ENCODE assay signal across 17 cellular contexts in the genomic region with DNA sequence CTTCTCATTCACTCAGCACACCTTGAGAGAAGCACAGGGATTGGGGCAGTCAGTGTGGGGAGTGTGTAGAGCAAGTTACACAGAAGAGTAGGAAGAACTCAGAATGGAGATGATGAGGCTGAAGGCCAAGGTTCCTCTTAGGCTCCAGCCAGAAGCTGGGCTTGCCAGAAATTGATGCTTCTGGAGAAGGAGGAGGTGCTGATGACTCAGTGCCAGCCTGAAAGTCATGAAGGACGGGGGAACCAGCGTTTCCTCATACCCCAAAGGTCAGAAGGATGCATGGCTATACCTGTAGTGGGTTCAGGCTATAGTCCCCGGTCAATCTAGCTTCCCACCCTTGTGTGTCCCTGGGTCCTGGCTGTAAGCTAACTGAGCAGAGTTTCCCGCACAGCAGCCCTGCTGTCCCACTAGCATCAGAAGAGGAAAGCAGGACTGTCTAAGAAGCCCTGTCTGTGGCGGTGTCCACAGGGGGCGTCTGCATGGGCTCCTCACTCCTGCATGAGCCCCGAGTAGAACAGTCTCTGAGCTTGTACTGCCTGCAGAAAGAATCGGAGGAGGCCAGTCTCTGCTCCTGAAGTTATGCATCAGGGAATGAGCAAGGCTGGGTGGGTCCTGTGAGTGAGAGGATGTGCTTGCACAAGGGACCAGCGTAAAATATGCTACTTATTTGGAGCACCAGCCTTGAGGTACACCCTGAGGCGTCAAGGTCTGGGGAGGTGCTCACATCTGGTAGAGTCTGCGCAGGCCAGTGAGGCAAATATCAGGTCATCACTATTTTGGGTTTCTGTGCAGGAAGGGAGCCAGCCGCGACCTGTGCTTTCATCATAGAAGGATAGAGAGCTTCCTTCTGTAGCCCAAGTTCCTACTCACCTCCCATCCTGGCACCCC.
DNase-seq lines count a peak whose midpoint lies in the region; ATAC-seq and TF ChIP-seq lines count a peak whose summit lies in the region.
"Had no signal": no experiment of that assay in that cellular context is flagged by ENCODE, and none has a peak within 500 bp of the region (broad histone marks: within the 10 kb centered on the region; RNA-seq: fewer than 3 reads in every experiment).

No MANE protein-coding gene starts in this region.

- peaks cover 1% of the 10 kb centered on the region for H3K4me1 Mint-ChIP-seq in activated T-cell treated with anti-CD3 and anti-CD28 coated beads, Interleukin-2, amount 50 U/mL, for 24 hours (ENCODE audit: low read depth)
- no peaks in the 10 kb centered on the region for H3K4me1 Mint-ChIP-seq in activated T-cell treated with anti-CD3 and anti-CD28 coated beads, Interleukin-2, amount 50 U/mL, for 4 hours (ENCODE audit: low read depth)

- H3K36me3 ChIP-seq in suprapubic skin, result no peaks in the 10 kb centered on the region
- H3K36me3 ChIP-seq: tibial nerve had no signal

- no peaks in the 10 kb centered on the region for H3K36me3 Mint-ChIP-seq in activated T-cell treated with anti-CD3 and anti-CD28 coated beads, Interleukin-2, amount 50 U/mL, for 24 hours (ENCODE audit: low read depth)
- no peaks in the 10 kb centered on the region for H3K36me3 Mint-ChIP-seq in activated T-cell treated with anti-CD3 and anti-CD28 coated beads, Interleukin-2, amount 50 U/mL, for 4 hours (ENCODE audit: insufficient read depth)
- H3K36me3 Mint-ChIP-seq: immature natural killer cell, mesothelial cell of epicardium had no signal

- no peak overlapping the region for H3K27ac Mint-ChIP-seq in activated T-cell treated with anti-CD3 and anti-CD28 coated beads, Interleukin-2, amount 50 U/mL, for 24 hours
- H3K27ac Mint-ChIP-seq: activated naive CD8-positive, alpha-beta T cell treated with anti-CD3 and anti-CD28 coated beads, Interleukin-2, amount 50 U/mL, for 24 hours; IgD-negative memory B cell; mesothelial cell of epicardium; T-helper 2 cell treated with Interferon-gamma antibody and Interleukin-4, amounts not matched to agents 5 μg/mL and 100 μg/mL, for 36 hours had no signal

- TF ChIP-seq POLR2A in suprapubic skin (IDR thresholded peaks at IDR 0.05), result no peak

- no peak for TF ChIP-seq CTCF in RWPE1 (conservative IDR thresholded peaks at IDR 0.05; ENCODE audit: low read depth)
- TF ChIP-seq CTCF in fibroblast of the aortic adventitia (IDR thresholded peaks at IDR 0.05; ENCODE audit: insufficient read depth, low read length), result no peak
- TF ChIP-seq CTCF in suprapubic skin (IDR thresholded peaks at IDR 0.05), result no peak

- H3K9me3 ChIP-seq in suprapubic skin, result no peaks in the 10 kb centered on the region
- H3K9me3 ChIP-seq: tibial nerve had no signal

- CTCF ChIA-PET in RWPE1 (lab: Yijun Ruan, JAX), result interaction anchor here (0.7 kb wide), 1 partner anchor 334 kb away, joined by 3 read pairs; the partner anchor contains the start of gene AARS2

- H3K9me3 Mint-ChIP-seq in activated T-cell treated with anti-CD3 and anti-CD28 coated beads, Interleukin-2, amount 50 U/mL, for 24 hours, result no peaks in the 10 kb centered on the region
- H3K9me3 Mint-ChIP-seq in activated T-cell treated with anti-CD3 and anti-CD28 coated beads, Interleukin-2, amount 50 U/mL, for 4 hours, result no peaks in the 10 kb centered on the region
- H3K9me3 Mint-ChIP-seq: activated naive CD8-positive, alpha-beta T cell treated with anti-CD3 and anti-CD28 coated beads, Interleukin-2, amount 50 U/mL, for 24 hours; immature natural killer cell; T-helper 2 cell treated with Interferon-gamma antibody and Interleukin-4, amounts not matched to agents 5 μg/mL and 100 μg/mL, for 36 hours had no signal

- POLR2A ChIA-PET in RWPE1 (lab: Yijun Ruan, JAX; ENCODE audit: low non-redundant PET), result no interaction called here

- H3K4me1 ChIP-seq in suprapubic skin, result peaks cover 7% of the 10 kb centered on the region
- H3K4me1 ChIP-seq: parathyroid adenoma had no signal

- H3K27ac ChIP-seq in RWPE1 (peak overlapping the region; percentile 48), suprapubic skin (no peak overlapping the region)
- H3K27ac ChIP-seq: parathyroid adenoma, tibial nerve had no signal

- no peak for ATAC-seq in activated T-cell treated with anti-CD3 and anti-CD28 coated beads, Interleukin-2, amount 50 U/mL, for 4 hours
- ATAC-seq in GM21367 (IDR thresholded peaks at IDR 0.05; ENCODE audit: unreplicated experiment) (no peak), GM21381 (IDR thresholded peaks at IDR 0.05; ENCODE audit: unreplicated experiment) (no peak)

- TF ChIP-seq EP300 in suprapubic skin (IDR thresholded peaks at IDR 0.05), result no peak

- no peak overlapping the region for H3K4me3 Mint-ChIP-seq in activated T-cell treated with anti-CD3 and anti-CD28 coated beads, Interleukin-2, amount 50 U/mL, for 24 hours
- H3K4me3 Mint-ChIP-seq in activated T-cell treated with anti-CD3 and anti-CD28 coated beads, Interleukin-2, amount 50 U/mL, for 4 hours, result no peak overlapping the region
- H3K4me3 Mint-ChIP-seq: activated naive CD8-positive, alpha-beta T cell treated with anti-CD3 and anti-CD28 coated beads, Interleukin-2, amount 50 U/mL, for 24 hours; mesothelial cell of epicardium; T-helper 2 cell treated with Interferon-gamma antibody and Interleukin-4, amounts not matched to agents 5 μg/mL and 100 μg/mL, for 36 hours had no signal

- WGBS in suprapubic skin, result 80% methylated on average over 13 of the region's 13 CpGs

- H3K27me3 ChIP-seq in suprapubic skin, result no peaks in the 10 kb centered on the region
- H3K27me3 ChIP-seq: tibial nerve had no signal

- peak; percentile 24 for DNase-seq in activated T-cell treated with anti-CD3 and anti-CD28 coated beads, Interleukin-2, amount 50 U/mL, for 24 hours
- no peak for DNase-seq in activated T-cell treated with anti-CD3 and anti-CD28 coated beads, Interleukin-2, amount 50 U/mL, for 4 hours
- DNase-seq in RWPE1 (ENCODE audit: low spot score) (no peak), fibroblast of the aortic adventitia (ENCODE audit: low read depth) (peak; percentile 65), suprapubic skin (ENCODE audit: low spot score in 2 of 2) (peak; percentile 45 to 58)
- DNase-seq in activated CD4-positive, alpha-beta T cell treated with anti-CD3 and anti-CD28 coated beads, Interleukin-2, amount 50 U/mL, for 1 hour, result no peak
- DNase-seq: activated naive CD8-positive, alpha-beta T cell treated with anti-CD3 and anti-CD28 coated beads, Interleukin-2, amount 50 U/mL, for 24 hours; immature natural killer cell; NCI-H1694 treated with DMSO at 0.1 percent for 48 hours; NCI-H510A treated with DMSO at 0.1 percent for 48 hours had no signal

- H3K4me3 ChIP-seq in fibroblast of the aortic adventitia (ENCODE audit: low read depth, low read length) (no peak overlapping the region), suprapubic skin (no peak overlapping the region)
- H3K4me3 ChIP-seq: tibial nerve had no signal

- peaks cover 13% of the 10 kb centered on the region for H3K27me3 Mint-ChIP-seq in activated T-cell treated with anti-CD3 and anti-CD28 coated beads, Interleukin-2, amount 50 U/mL, for 24 hours
- peaks cover 21% of the 10 kb centered on the region for H3K27me3 Mint-ChIP-seq in activated T-cell treated with anti-CD3 and anti-CD28 coated beads, Interleukin-2, amount 50 U/mL, for 4 hours (ENCODE audit: low read depth)

Comparison
In these comparisons a context has a peak if more than half of its experiments do, and no peak if none do; other contexts are left out.
1. DNase-seq: peak in activated T-cell treated with anti-CD3 and anti-CD28 coated beads, Interleukin-2, amount 50 U/mL, for 24 hours (single experiment), fibroblast of the aortic adventitia (single experiment) and suprapubic skin (2 of 2); none in activated T-cell treated with anti-CD3 and anti-CD28 coated beads, Interleukin-2, amount 50 U/mL, for 4 hours (single experiment), RWPE1 (single experiment) and activated CD4-positive, alpha-beta T cell treated with anti-CD3 and anti-CD28 coated beads, Interleukin-2, amount 50 U/mL, for 1 hour (single experiment).